ENCODE assay signal across 9 cellular contexts in genomic region chr5:16178745-16179372, GRCh38. TPM values are rescaled to one million over a fixed set of nuclear protein-coding genes. Genes with fewer than 3 reads are reported as not detected.
DNase-seq lines count a peak whose midpoint lies in the region; ATAC-seq, FAIRE-seq and TF ChIP-seq lines count a peak whose summit lies in the region.
"Had no signal": no experiment of that assay in that cellular context is flagged by ENCODE, and none has a peak within 500 bp of the region (broad histone marks: within the 10 kb centered on the region; RNA-seq: fewer than 3 reads in every experiment).

No MANE protein-coding gene starts in this region.

- ATAC-seq in HG03025 (IDR thresholded peaks at IDR 0.05; ENCODE audit: low FRiP score, unreplicated experiment): no peak

- H3K27me3 ChIP-seq in NT2/D1 (ENCODE audit: insufficient read depth, insufficient read length) (peaks cover 28% of the 10 kb centered on the region), astrocyte (ENCODE audit: insufficient read depth, low read length) (peaks cover 28% of the 10 kb centered on the region)

- no peak for TF ChIP-seq CTCF in astrocyte (IDR thresholded peaks at IDR 0.05; ENCODE audit: insufficient read depth, low read depth, low read length)

- H3K36me3 ChIP-seq in NT2/D1 (ENCODE audit: insufficient read depth, insufficient read length, low read length) (no peaks in the 10 kb centered on the region), astrocyte (ENCODE audit: insufficient read depth, low read length) (no peaks in the 10 kb centered on the region)

- H3K9me3 ChIP-seq in NT2/D1 (ENCODE audit: insufficient read depth, low read length): no peaks in the 10 kb centered on the region
- H3K9me3 ChIP-seq in astrocyte (ENCODE audit: insufficient read depth, low read depth, low read length): peaks cover 4% of the 10 kb centered on the region

- H3K36me3 Mint-ChIP-seq in astrocyte (ENCODE audit: low read depth, unreplicated experiment): no peaks in the 10 kb centered on the region

- FAIRE-seq in astrocyte (lab: Jason Lieb, UNC): no peak

- no peak overlapping the region for H3K9ac ChIP-seq in NT2/D1 (ENCODE audit: insufficient read length, low read depth)
- no peak overlapping the region for H3K9ac ChIP-seq in astrocyte (ENCODE audit: low read length)

- DNase-seq in NCI-H2227 (lab: John Stamatoyannopoulos, UW; ENCODE audit: unreplicated experiment) (peak; percentile 44), NCI-H2227 treated with DMSO at 0.1 percent for 48 hours (lab: John Stamatoyannopoulos, UW) (no peak), NT2/D1 (ENCODE audit: low read depth, low spot score) (peak; percentile 72), astrocyte (ENCODE audit: low read depth) (peak; percentile 54), hepatic stellate cell (ENCODE audit: low spot score) (peak; percentile 6), putamen (ENCODE audit: low spot score) (peak; percentile 24), HT-29 (ENCODE audit: low spot score) (no peak)

- no peaks in the 10 kb centered on the region for H3K79me2 ChIP-seq in astrocyte (ENCODE audit: insufficient read depth, low read length)

- H2AFZ ChIP-seq in astrocyte (ENCODE audit: low read depth, low read length): peak overlapping the region; percentile 33

- H3K4me1 Mint-ChIP-seq in astrocyte (ENCODE audit: low read depth, unreplicated experiment): no peaks in the 10 kb centered on the region

- H4K20me1 ChIP-seq in astrocyte (ENCODE audit: insufficient read depth, low read length): no peaks in the 10 kb centered on the region

- H3K27ac ChIP-seq in astrocyte (ENCODE audit: low read depth, low read length): no peak overlapping the region

- H3K27ac Mint-ChIP-seq in astrocyte (ENCODE audit: unreplicated experiment): no peak overlapping the region
- H3K27ac Mint-ChIP-seq: B cell had no signal

- H3K4me3 ChIP-seq in NT2/D1 (ENCODE audit: insufficient read length, low read depth) (peak overlapping the region; percentile 43), astrocyte (ENCODE audit: insufficient read depth, low read depth, low read length) (peak overlapping the region; percentile 44)

- H3K27me3 Mint-ChIP-seq in astrocyte (ENCODE audit: low read depth, unreplicated experiment): peaks cover 57% of the 10 kb centered on the region

- H3K4me1 ChIP-seq in NT2/D1 (ENCODE audit: insufficient read depth, insufficient read length) (no peaks in the 10 kb centered on the region), astrocyte (ENCODE audit: insufficient read depth, low read length) (no peaks in the 10 kb centered on the region)

- H3K4me3 Mint-ChIP-seq in astrocyte (ENCODE audit: unreplicated experiment): peak overlapping the region; percentile 77
- H3K4me3 Mint-ChIP-seq: B cell had no signal

- H3K9me3 Mint-ChIP-seq in astrocyte (ENCODE audit: unreplicated experiment): peaks cover 2% of the 10 kb centered on the region

- H3K4me2 ChIP-seq in astrocyte (ENCODE audit: low read length): peak overlapping the region; percentile 82

RNA-seq across cellular contexts. Expression of gene MARCHF11, which starts 0.7 kb away (rescaled TPM):
- total RNA-seq in astrocyte: 0.79 TPM in 1 of 2 replicates, not detected in the other
- total RNA-seq in HT-29 (2014; rRNA removed; shearing (Covaris generic)): not detected in 2 replicates
- total RNA-seq: B cell had no signal

Comparison
In these comparisons a context has a peak if more than half of its experiments do, and no peak if none do; other contexts are left out.
1. DNase-seq: peak in NCI-H2227 (single experiment), NT2/D1 (single experiment), astrocyte (single experiment), hepatic stellate cell (single experiment) and putamen (single experiment); none in NCI-H2227 treated with DMSO at 0.1 percent for 48 hours (single experiment) and HT-29 (single experiment).